ENCODE assay signal across 8 cellular contexts in the genomic region with DNA sequence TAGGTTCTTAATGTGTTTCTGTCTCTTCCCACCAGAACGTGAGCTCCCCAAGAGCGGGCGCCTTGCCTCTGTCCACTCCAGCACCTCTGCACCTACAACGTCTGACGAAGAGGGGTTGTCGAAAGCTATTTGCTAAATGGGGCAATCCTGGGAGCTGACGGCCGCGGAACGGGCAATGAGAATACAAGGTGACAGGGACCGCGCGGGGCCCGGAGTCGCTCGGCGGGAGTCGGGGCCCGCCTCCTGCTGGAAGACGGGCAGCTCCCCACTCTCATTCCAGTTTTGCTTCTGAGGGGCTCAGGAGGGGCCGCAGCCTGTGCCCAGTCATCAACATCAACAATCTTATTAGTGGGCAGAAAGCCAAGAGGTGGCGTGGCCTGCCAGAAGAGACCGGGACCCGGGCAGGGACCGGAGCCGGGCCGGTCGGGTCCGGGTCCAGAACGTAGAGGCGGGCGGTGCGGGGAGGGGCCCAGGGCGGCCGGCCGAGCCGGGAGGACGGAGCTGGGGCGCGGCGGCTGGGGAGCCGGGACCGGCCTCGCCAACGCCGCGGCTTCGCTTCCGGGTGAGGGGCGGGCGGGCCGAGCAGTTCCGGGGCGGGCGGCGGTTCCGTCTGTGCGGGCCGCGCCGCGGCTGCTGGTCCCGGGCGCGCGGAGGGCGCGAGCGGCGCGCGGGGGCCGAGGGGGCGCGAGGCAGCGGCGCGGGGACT. TPM values are rescaled to one million over a fixed set of nuclear protein-coding genes. Genes with fewer than 3 reads are reported as not detected.
DNase-seq lines count a peak whose midpoint lies in the region; ATAC-seq and TF ChIP-seq lines count a peak whose summit lies in the region.

A gene (plus strand): TSS at position 603 of the 706 bp plus-strand sequence. CDS start 191 bp downstream, outside the sequence.

- peak; percentile 92 for ATAC-seq in T-helper 17 cell
- ATAC-seq in aorta (ENCODE audit: low FRiP score): peak; percentile 92

- in situ Hi-C loops in astrocyte of the cerebellum (cut with HindIII; ENCODE audit: low sequenced_read_pairs): no loop called here

- H3K4me1 ChIP-seq in aorta (ENCODE audit: control insufficient read depth in 1 of 2, insufficient read depth in 2 of 2, low read length in 2 of 2): no peaks in the 10 kb centered on the region

- no peaks in the 10 kb centered on the region for H3K27me3 ChIP-seq in aorta (ENCODE audit: control insufficient read depth in 1 of 2, insufficient read depth in 2 of 2, low read length in 1 of 2)

- WGBS in aorta, 2 donors: 0% methylated on average over 29 to 78 of the region's 78 CpGs

- peaks cover 2% of the 10 kb centered on the region for H3K36me3 Mint-ChIP-seq in T-helper 17 cell (ENCODE audit: low read depth)

- TF ChIP-seq POLR2A in GM19099 (IDR thresholded peaks at IDR 0.05; ENCODE audit: extremely low read depth, insufficient read length, low read depth): peak; percentile 83

- no peak; the same call in 1 of the 2 replicates for TF ChIP-seq CTCF in AG10803 (conservative IDR thresholded peaks at IDR 0.05; ENCODE audit: low read length)
- no peak for TF ChIP-seq CTCF in astrocyte of the cerebellum (IDR thresholded peaks at IDR 0.05; ENCODE audit: low read depth, low read length, missing control alignments)

- peak within 1 kb of the TSS; percentile 89 for H3K27ac Mint-ChIP-seq in T-helper 17 cell

- H3K27me3 Mint-ChIP-seq in T-helper 17 cell: no peaks in the 10 kb centered on the region

- intact Hi-C loops in aorta (cut with DNase I): loop anchor here in 1 of 2 donors (2.0 kb wide), 2 partner anchors 69 to 289 kb away; a partner anchor contains a TSS

- peak within 1 kb of the TSS; percentile 80 for H3K4me3 ChIP-seq in AG10803 (ENCODE audit: low read length)
- H3K4me3 ChIP-seq in Jurkat, Clone E6-1 (ENCODE audit: low read length): peak within 1 kb of the TSS; percentile 76
- H3K4me3 ChIP-seq in astrocyte of the cerebellum (ENCODE audit: low read depth, low read length): peak within 1 kb of the TSS; percentile 86
- peak within 1 kb of the TSS; percentile 84 to 95 for H3K4me3 ChIP-seq in aorta (ENCODE audit: low read length in 2 of 2)

- peak within 1 kb of the TSS; percentile 94 for H3K4me3 Mint-ChIP-seq in T-helper 17 cell

- peak within 1 kb of the TSS in 1 of 2 donors; percentile 14 for H3K27ac ChIP-seq in aorta (ENCODE audit: low read depth in 1 of 2, low read length in 2 of 2)

- H3K36me3 ChIP-seq in aorta (ENCODE audit: control insufficient read depth in 1 of 2, insufficient read depth in 2 of 2, low read length in 1 of 2): no peaks in the 10 kb centered on the region

- DNase-seq in AG10803 (ENCODE audit: low read depth): peak; percentile 56
- DNase-seq in Jurkat, Clone E6-1 (ENCODE audit: low read depth, low spot score): no peak
- peak; percentile 51 to 69 (median 61) for DNase-seq in T-helper 17 cell
- peak; percentile 18 for DNase-seq in astrocyte of the cerebellum (ENCODE audit: low read depth)
- peak; percentile 47 to 64 for DNase-seq in hippocampal formation (lab: John Stamatoyannopoulos, UW)
- DNase-seq in retina: peak; percentile 85
- DNase-seq in aorta: peak; percentile 82 to 94

- H3K9me3 ChIP-seq in T-helper 17 cell (ENCODE audit: control insufficient read depth, low read length, poor library complexity, severe bottlenecking) (no peaks in the 10 kb centered on the region), aorta (ENCODE audit: control insufficient read depth, low read length) (no peaks in the 10 kb centered on the region)

- H3K4me1 Mint-ChIP-seq in T-helper 17 cell: peaks cover 29% of the 10 kb centered on the region

RNA-seq across cellular contexts. Expression of the gene that starts here (rescaled TPM):
- polyA plus RNA-seq in Jurkat, Clone E6-1 (2012; ENCODE audit: insufficient read depth, insufficient read length): 5.1 TPM
- total RNA-seq in T-helper 17 cell: 1 to 10 TPM; 6.2 to 8.6 TPM
- 10 to 100 TPM; 17.8 to 19.6 TPM for total RNA-seq in aorta
- polyA plus RNA-seq in aorta: 1 to 10 TPM; 3.4 to 9.3 TPM
